In genomic region chr2:65055427-65056214, GRCh38 we compare ENCODE assay signal across 8 cellular contexts. TPM values are rescaled to one million over a fixed set of nuclear protein-coding genes. Genes with fewer than 3 reads are reported as not detected.
A peak's percentile ranks its signal among the peaks of the same experiment; 100 is the strongest.
DNase-seq lines count a peak whose midpoint lies in the region; ATAC-seq lines count a peak whose summit lies in the region.

No MANE protein-coding gene starts in this region.

- H3K36me3 ChIP-seq in SJSA1 (peaks cover 4% of the 10 kb centered on the region), stomach smooth muscle (ENCODE audit: control insufficient read depth in 2 of 2, insufficient read depth in 2 of 2, low read length in 2 of 2) (no peaks in the 10 kb centered on the region)

- H3K27ac Mint-ChIP-seq in central memory CD8-positive, alpha-beta T cell (ENCODE audit: low read depth): peak overlapping the region; percentile 83

- H3K9me3 ChIP-seq in SJSA1 (replicated peaks) (0 out of 2 replicates have a peak, but pooled peaks cover 3% of the 10 kb centered on the region), stomach smooth muscle (ENCODE audit: control insufficient read depth in 2 of 2, low read length in 2 of 2) (no peaks in the 10 kb centered on the region)

- peaks cover 11% of the 10 kb centered on the region for H3K36me3 Mint-ChIP-seq in central memory CD8-positive, alpha-beta T cell (ENCODE audit: insufficient read depth)

- peak overlapping the region; percentile 47 to 76 for H3K9ac ChIP-seq in stomach smooth muscle (ENCODE audit: low read length in 2 of 2)

- H3K4me3 Mint-ChIP-seq in central memory CD8-positive, alpha-beta T cell: peak overlapping the region; percentile 79

- peak; percentile 36 for ATAC-seq in GM19452 (IDR thresholded peaks at IDR 0.05; ENCODE audit: unreplicated experiment)
- ATAC-seq in HG03442 (IDR thresholded peaks at IDR 0.05; ENCODE audit: unreplicated experiment): peak; percentile 23
- peak; percentile 34 for ATAC-seq in central memory CD8-positive, alpha-beta T cell (replicated peaks; ENCODE audit: extremely low read depth, poor library complexity, severe bottlenecking)

- no peaks in the 10 kb centered on the region for H3K9me3 Mint-ChIP-seq in central memory CD8-positive, alpha-beta T cell

- H3K27me3 ChIP-seq in SJSA1 (replicated peaks) (no peaks in the 10 kb centered on the region), stomach smooth muscle (ENCODE audit: control insufficient read depth in 1 of 2, insufficient read depth in 2 of 2, low read length in 2 of 2) (no peaks in the 10 kb centered on the region)

- H3K27ac ChIP-seq in SJSA1 (no peak overlapping the region), stomach smooth muscle (ENCODE audit: low read length) (peak overlapping the region; percentile 41)

- H3K4me1 ChIP-seq in SJSA1 (replicated peaks) (peaks cover 16% of the 10 kb centered on the region), stomach smooth muscle (ENCODE audit: control insufficient read depth, insufficient read depth, low read length) (peaks cover 19% of the 10 kb centered on the region)

- peak; percentile 76 for DNase-seq in D341Med (ENCODE audit: low spot score)
- DNase-seq in SJSA1 (ENCODE audit: low read depth in 1 of 2, low spot score in 2 of 2): no peak
- DNase-seq in central memory CD8-positive, alpha-beta T cell (ENCODE audit: low spot score in 2 of 2): no peak
- DNase-seq in medulla oblongata (ENCODE audit: extremely low spot score): peak; percentile 30
- no peak for DNase-seq in HCEC 1CT

- peaks cover 54% of the 10 kb centered on the region for H3K4me1 Mint-ChIP-seq in central memory CD8-positive, alpha-beta T cell

- peak overlapping the region; percentile 87 for H3K4me3 ChIP-seq in SJSA1
- peak overlapping the region; percentile 91 for H3K4me3 ChIP-seq in stomach smooth muscle (ENCODE audit: low read length in 2 of 2)

- H3K27me3 Mint-ChIP-seq in central memory CD8-positive, alpha-beta T cell: no peaks in the 10 kb centered on the region

RNA-seq across cellular contexts. Expression of gene CEP68, which starts 0.6 kb away (rescaled TPM):
- total RNA-seq in SJSA1 (2014; rRNA removed; shearing (Covaris generic)): 5.1 and 6.3 TPM in 2 replicates

Comparison
In these comparisons a context has a peak if more than half of its experiments do, and no peak if none do; other contexts are left out.
1. DNase-seq: peak in D341Med (single experiment) and medulla oblongata (single experiment); none in SJSA1 (0 of 2), central memory CD8-positive, alpha-beta T cell (0 of 2) and HCEC 1CT (single experiment).
2. Peak in every context shown above with its lines, with median percentiles within 50 percentile points of each other: ATAC-seq.